Comparison of ENCODE assay signal across 14 cellular contexts in the genomic region with DNA sequence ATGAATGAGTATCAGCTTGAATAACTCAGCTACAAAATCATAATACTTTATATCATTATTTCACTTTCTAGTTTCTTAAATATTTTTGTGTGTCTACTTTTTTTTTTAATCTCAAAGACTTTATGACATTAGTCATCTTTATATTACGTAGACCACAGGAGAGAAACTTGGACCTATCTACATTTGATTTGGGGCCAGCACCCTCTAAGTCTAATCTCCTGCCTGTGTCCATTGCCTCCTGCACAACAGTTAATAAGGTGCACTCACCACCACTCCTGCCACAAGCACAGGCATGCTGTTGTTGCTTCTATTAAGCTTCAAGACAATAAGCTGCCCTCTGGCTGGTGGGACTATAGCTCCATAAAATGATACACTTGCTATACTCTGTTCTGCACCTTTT.
"Had no signal": no experiment of that assay in that cellular context is flagged by ENCODE, and none has a peak within 500 bp of the region (broad histone marks: within the 10 kb centered on the region; RNA-seq: fewer than 3 reads in every experiment).

No MANE protein-coding gene starts in this region.

- H3K27me3 ChIP-seq: cardiac muscle cell had no signal

- H3K4me3 ChIP-seq: cardiac muscle cell, lung had no signal

- H3K27ac ChIP-seq: cardiac muscle cell had no signal

- H3K36me3 ChIP-seq: cardiac muscle cell had no signal

- DNase-seq: activated B cell treated with CpG ODN at 0.5 μM for 24 hours; activated CD4-positive, alpha-beta memory T cell treated with anti-CD3 and anti-CD28 coated beads, Interleukin-2, amount 10 ng/mL, durations not matched to agents 7 days and 5 days; activated CD4-positive, alpha-beta T cell treated with anti-CD3 and anti-CD28 coated beads for 4 hours; activated CD8-positive, alpha-beta memory T cell treated with anti-CD3 and anti-CD28 coated beads, Interleukin-2, amount 10 ng/mL, durations not matched to agents 7 days and 5 days; activated naive CD4-positive, alpha-beta T cell treated with Interleukin-2 at 50 U/mL for 16 hours; anterior cingulate cortex; dermis blood vessel endothelial cell; effector memory CD8-positive, alpha-beta T cell; foreskin melanocyte; head of caudate nucleus; stimulated activated CD4-positive, alpha-beta T cell treated with anti-CD3 and anti-CD28 coated beads, Interleukin-4, amount 100 ng/mL, for 4 hours; T-cell had no signal
